Comparison of ENCODE assay signal across 18 cellular contexts in the genomic region with DNA sequence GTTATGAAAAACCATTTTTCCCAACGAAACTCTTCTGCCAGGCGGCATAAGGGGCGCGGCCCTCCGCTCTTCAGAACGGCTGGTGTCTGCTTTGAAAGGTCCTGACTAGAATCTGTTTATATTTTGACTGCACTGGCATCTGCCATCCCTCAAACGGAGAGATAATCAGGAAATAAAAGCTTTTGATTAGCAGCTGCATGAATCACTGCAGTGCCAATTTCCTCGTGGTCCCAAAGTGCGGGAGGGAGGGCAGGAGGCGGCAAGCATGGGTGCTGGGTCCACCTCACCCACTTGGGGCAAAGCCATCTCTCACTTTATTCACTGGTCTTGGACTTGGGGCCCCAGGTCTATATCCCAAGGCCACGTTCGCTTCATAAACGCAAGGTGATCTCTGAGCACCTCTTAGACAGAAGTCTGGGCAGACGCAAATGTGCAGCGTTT. TPM values are rescaled to one million over a fixed set of nuclear protein-coding genes. Genes with fewer than 3 reads are reported as not detected.
A peak's percentile ranks its signal among the peaks of the same experiment; 100 is the strongest.
DNase-seq lines count a peak whose midpoint lies in the region; ATAC-seq and TF ChIP-seq lines count a peak whose summit lies in the region.
"Had no signal": no experiment of that assay in that cellular context is flagged by ENCODE, and none has a peak within 500 bp of the region (broad histone marks: within the 10 kb centered on the region; RNA-seq: fewer than 3 reads in every experiment).

No MANE protein-coding gene starts in this region.

- peak overlapping the region in 1 of 5 experiments; percentile 12 for H3K4me3 Mint-ChIP-seq in brain
- H3K4me3 Mint-ChIP-seq: B cell; CD8-positive, alpha-beta T cell; HFFc6 had no signal

- H3K27me3 ChIP-seq in left ventricle myocardium inferior (ENCODE audit: low read depth), result no peaks in the 10 kb centered on the region
- no peaks in the 10 kb centered on the region for H3K27me3 ChIP-seq in neuronal stem cell (ENCODE audit: control insufficient read depth in 3 of 3, insufficient read depth in 3 of 3, low read depth in 1 of 3, low read length in 3 of 3)
- H3K27me3 ChIP-seq: Peyer's patch had no signal

- H3K14ac ChIP-seq in neuronal stem cell (ENCODE audit: low read length), result no peak overlapping the region

- H3K36me3 ChIP-seq in left ventricle myocardium inferior, result no peaks in the 10 kb centered on the region
- H3K36me3 ChIP-seq in neuronal stem cell (replicated peaks in 1 of 2; ENCODE audit: control insufficient read depth in 2 of 2, insufficient read depth in 2 of 2, low read length in 2 of 2), result peaks cover 0 to 19% of the 10 kb centered on the region in 2 donors
- H3K36me3 ChIP-seq: Peyer's patch had no signal

- H3K9ac ChIP-seq in neuronal stem cell (ENCODE audit: low read depth, low read length, poor library complexity), result no peak overlapping the region

- H3K4me2 ChIP-seq in neuronal stem cell (ENCODE audit: insufficient read depth, low read length, poor library complexity, severe bottlenecking), result no peak overlapping the region

- no peaks in the 10 kb centered on the region for H3K9me3 ChIP-seq in left ventricle myocardium inferior (replicated peaks)
- peaks cover 0 to 3% of the 10 kb centered on the region in 2 donors for H3K9me3 ChIP-seq in neuronal stem cell (replicated peaks in 1 of 2; ENCODE audit: control insufficient read depth in 2 of 2, insufficient read depth in 1 of 2, low read depth in 1 of 2, low read length in 2 of 2)
- H3K9me3 ChIP-seq: Peyer's patch had no signal

- H2AFZ ChIP-seq in neuronal stem cell (ENCODE audit: low read length), result no peak overlapping the region

- peak overlapping the region; percentile 23 for H2AK5ac ChIP-seq in neuronal stem cell (ENCODE audit: low read depth, low read length)

- no peak overlapping the region for H3K4ac ChIP-seq in neuronal stem cell (ENCODE audit: low read length)

- no peak overlapping the region for H2BK120ac ChIP-seq in neuronal stem cell (ENCODE audit: low read depth, low read length)

- no peaks in the 10 kb centered on the region for H3K36me3 Mint-ChIP-seq in brain
- H3K36me3 Mint-ChIP-seq: CD8-positive, alpha-beta T cell had no signal

- H3K23ac ChIP-seq in neuronal stem cell (ENCODE audit: low read depth, low read length, poor library complexity), result no peak overlapping the region

- DNase-seq in left ventricle myocardium superior (peak; percentile 1), left ventricle myocardium inferior (no peak), neuronal stem cell (ENCODE audit: low spot score) (no peak), NCI-H748 treated with DMSO at 0.1 percent for 48 hours (lab: John Stamatoyannopoulos, UW) (no peak)
- DNase-seq in stimulated activated CD4-positive, alpha-beta T cell treated with anti-CD3 and anti-CD28 coated beads, Interleukin-1b, Interleukin-23, amount 100 ng/mL, for 48 hours, result no peak
- DNase-seq: ACHN, GOT3, HFFc6, MM.1S, NCI-H1105 treated with DMSO at 0.1 percent for 48 hours, NCI-H1930, NCI-H510A treated with DMSO at 0.1 percent for 48 hours had no signal

- H3K79me1 ChIP-seq in neuronal stem cell (ENCODE audit: low read depth, low read length), result peaks cover 5% of the 10 kb centered on the region

- H3K27me3 Mint-ChIP-seq in brain, result peaks cover 7% of the 10 kb centered on the region
- H3K27me3 Mint-ChIP-seq: B cell had no signal

- TF ChIP-seq CTCF in left ventricle myocardium inferior (IDR thresholded peaks at IDR 0.05; ENCODE audit: borderline replicate concordance) (no peak), brain (conservative IDR thresholded peaks at IDR 0.05) (no peak)

- H2BK12ac ChIP-seq in neuronal stem cell (ENCODE audit: low read length), result no peak overlapping the region

- no CpG with 5 or more reads among the region's 15 CpGs for WGBS in neuronal stem cell (ENCODE audit: extremely low coverage in 2 of 2, insufficient read length in 2 of 2, insufficient replicate concordance in 1 of 2), 2 donors

- H3K27ac ChIP-seq in left ventricle myocardium inferior (replicated peaks) (no peak overlapping the region), neuronal stem cell (replicated peaks; ENCODE audit: low read length) (no peak overlapping the region)

- H3K18ac ChIP-seq in neuronal stem cell (ENCODE audit: low read length), result no peak overlapping the region

- H3K4me1 Mint-ChIP-seq in brain, result peaks cover 89% of the 10 kb centered on the region
- H3K4me1 Mint-ChIP-seq: B cell had no signal

- intact Hi-C loops in left ventricle myocardium superior (cut with micrococcal nuclease), result no loop called here
- intact Hi-C loops in left ventricle myocardium inferior (cut with micrococcal nuclease), result no loop called here

- H2BK5ac ChIP-seq in neuronal stem cell (ENCODE audit: low read length), result no peak overlapping the region

- H2BK15ac ChIP-seq in neuronal stem cell (ENCODE audit: low read length), result no peak overlapping the region

- H3K4me1 ChIP-seq in left ventricle myocardium inferior (peaks cover 27% of the 10 kb centered on the region), neuronal stem cell (ENCODE audit: control insufficient read depth in 2 of 2, insufficient read depth in 1 of 2, low read depth in 1 of 2, low read length in 2 of 2) (peaks cover 3 to 12% of the 10 kb centered on the region in 2 donors)

- H3K27ac Mint-ChIP-seq in brain, result peak overlapping the region; percentile 21 to 81 (median 34)
- H3K27ac Mint-ChIP-seq: B cell; CD8-positive, alpha-beta T cell; HFFc6 had no signal

- peaks cover 0 to 2% (median 0%) of the 10 kb centered on the region in 5 experiments for H3K9me3 Mint-ChIP-seq in brain
- H3K9me3 Mint-ChIP-seq: CD8-positive, alpha-beta T cell; HFFc6 had no signal

- H4K8ac ChIP-seq in neuronal stem cell (ENCODE audit: low read depth, low read length), result no peak overlapping the region

- H4K91ac ChIP-seq in neuronal stem cell (ENCODE audit: low read depth, low read length, poor library complexity), result no peak overlapping the region

- H3K4me3 ChIP-seq in left ventricle myocardium inferior, result no peak overlapping the region
- no peak overlapping the region for H3K4me3 ChIP-seq in neuronal stem cell (ENCODE audit: low read length in 2 of 2)
- H3K4me3 ChIP-seq: Peyer's patch had no signal

- ATAC-seq in left ventricle myocardium superior, result no peak
- ATAC-seq in HG02763 (IDR thresholded peaks at IDR 0.05; ENCODE audit: unreplicated experiment), result no peak
- no peak for ATAC-seq in GM21576 (IDR thresholded peaks at IDR 0.05; ENCODE audit: unreplicated experiment)
- ATAC-seq: CD8-positive, alpha-beta T cell had no signal

RNA-seq across cellular contexts. Expression of a gene that starts 49.7 kb away (rescaled TPM):
- total RNA-seq in left ventricle myocardium superior (13.1 TPM), left ventricle myocardium inferior (15.9 TPM)
- polyA plus RNA-seq in brain (ENCODE audit: insufficient read depth, low read depth, low replicate concordance), result 60.6 TPM
- 23.3 TPM for polyA plus RNA-seq in neuronal stem cell (2013, experiment 1 of 2)
- 22.9 TPM for polyA plus RNA-seq in neuronal stem cell (2013, experiment 2 of 2)

RNA-seq across cellular contexts. Expression of a gene that starts 50.5 kb away (rescaled TPM):
- total RNA-seq in left ventricle myocardium superior, result 5.8 TPM
- 7.7 TPM for total RNA-seq in left ventricle myocardium inferior
- 10.0 TPM for polyA plus RNA-seq in brain (ENCODE audit: insufficient read depth, low read depth, low replicate concordance)
- polyA plus RNA-seq in neuronal stem cell (2013, experiment 1 of 2), result 5.8 TPM
- polyA plus RNA-seq in neuronal stem cell (2013, experiment 2 of 2), result 6.3 TPM
